ENCODE assay signal across 9 cellular contexts in the genomic region with DNA sequence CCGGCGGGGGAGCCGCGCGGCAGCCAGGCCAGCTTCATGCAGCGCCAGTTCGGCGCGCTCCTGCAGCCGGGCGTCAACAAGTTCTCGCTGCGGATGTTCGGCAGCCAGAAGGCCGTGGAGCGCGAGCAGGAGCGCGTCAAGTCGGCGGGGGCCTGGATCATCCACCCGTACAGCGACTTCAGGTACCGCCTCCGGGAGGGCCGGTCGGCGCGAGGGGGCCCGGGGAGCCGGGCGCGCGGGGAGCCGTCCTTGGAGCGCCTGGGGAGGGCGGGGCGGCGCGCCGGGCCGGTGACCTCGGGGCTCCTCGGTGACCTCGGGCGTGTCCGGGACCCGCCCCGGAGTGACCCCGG. TPM values are rescaled to one million over a fixed set of nuclear protein-coding genes. Genes with fewer than 3 reads are reported as not detected.
A peak's percentile ranks its signal among the peaks of the same experiment; 100 is the strongest.
DNase-seq lines count a peak whose midpoint lies in the region; ATAC-seq, FAIRE-seq and TF ChIP-seq lines count a peak whose summit lies in the region.
"Had no signal": no experiment of that assay in that cellular context is flagged by ENCODE, and none has a peak within 500 bp of the region (broad histone marks: within the 10 kb centered on the region; RNA-seq: fewer than 3 reads in every experiment).

No MANE protein-coding gene starts in this region.

- intact Hi-C loops in prostate gland (cut with DNase I) = no loop called here

- H3K27me3 ChIP-seq in RWPE2 (ENCODE audit: insufficient read depth, poor library complexity, severe bottlenecking) = peaks cover 29% of the 10 kb centered on the region
- H3K27me3 ChIP-seq in prostate gland (replicated peaks; ENCODE audit: insufficient read depth) = peaks cover 9% of the 10 kb centered on the region

- H3K36me3 ChIP-seq in RWPE2 (ENCODE audit: low read depth) (no peaks in the 10 kb centered on the region), prostate gland (no peaks in the 10 kb centered on the region)

- ATAC-seq in RWPE2 (ENCODE audit: low read depth) (no peak), HG03457 (IDR thresholded peaks at IDR 0.05; ENCODE audit: unreplicated experiment) (no peak)

- H3K4me1 ChIP-seq in RWPE2 (ENCODE audit: insufficient read depth, poor library complexity, severe bottlenecking) (no peaks in the 10 kb centered on the region), prostate gland (replicated peaks) (peaks cover 5% of the 10 kb centered on the region)

- H3K4me3 ChIP-seq in RWPE2 (ENCODE audit: severe bottlenecking) = peak overlapping the region; percentile 18
- peak overlapping the region; percentile 5 to 21 for H3K4me3 ChIP-seq in prostate gland

- TF ChIP-seq POLR2A in prostate gland (IDR thresholded peaks at IDR 0.05) = no peak

- DNase-seq in NCI-H2196 (lab: John Stamatoyannopoulos, UW; ENCODE audit: unreplicated experiment) = peak; percentile 23
- no peak for DNase-seq in NCI-H2196 treated with DMSO at 0.1 percent for 48 hours (lab: John Stamatoyannopoulos, UW; ENCODE audit: unreplicated experiment)
- DNase-seq in RWPE2 (ENCODE audit: low spot score) = no peak
- DNase-seq in central memory CD4-positive, alpha-beta T cell = peak; percentile 25
- DNase-seq in prostate gland (ENCODE audit: low spot score) = no peak
- no peak for DNase-seq in NAMALWA (ENCODE audit: low spot score)
- DNase-seq in D721Med (ENCODE audit: insufficient read length, low spot score) = no peak

- TF ChIP-seq CTCF in RWPE2 (IDR thresholded peaks at IDR 0.05; ENCODE audit: poor library complexity, severe bottlenecking) = no peak
- no peak for TF ChIP-seq CTCF in prostate gland (IDR thresholded peaks at IDR 0.05)
- no peak for TF ChIP-seq CTCF in D721Med (IDR thresholded peaks at IDR 0.05; ENCODE audit: insufficient read depth, missing control alignments)

- 0% methylated on average over 5 of the region's 50 CpGs for WGBS in prostate gland

- H3K9me3 ChIP-seq in RWPE2 (ENCODE audit: severe bottlenecking) (no peaks in the 10 kb centered on the region), prostate gland (no peaks in the 10 kb centered on the region)

- FAIRE-seq in D721Med (lab: Jason Lieb, UNC) = no peak

- H3K27ac ChIP-seq in RWPE2 (ENCODE audit: poor library complexity, severe bottlenecking) (no peak overlapping the region), prostate gland (no peak overlapping the region)
- H3K27ac ChIP-seq: C4-2B had no signal

RNA-seq across cellular contexts. Expression of a gene that starts 0.7 kb away (rescaled TPM):
- total RNA-seq in prostate gland = 1 to 10 TPM in 1 of 2 donors, under 1 TPM in 1; 0.14 to 8.5 TPM

RNA-seq across cellular contexts. Expression of a gene that starts 18.0 kb away (rescaled TPM):
- 1,000 to 10,000 TPM in 1 of 2 donors, 100 to 1,000 TPM in 1; 557 to 1,261 TPM for total RNA-seq in prostate gland

RNA-seq across cellular contexts. Expression of a gene that starts 43.0 kb away (rescaled TPM):
- 100 to 1,000 TPM in 1 of 2 donors, 10 to 100 TPM in 1; 34.7 to 106 TPM for total RNA-seq in prostate gland

RNA-seq across cellular contexts. Expression of a gene that starts 46.5 kb away (rescaled TPM):
- under 1 TPM in 1 of 2 donors, not detected in 1; 0.68 TPM for total RNA-seq in prostate gland

RNA-seq across cellular contexts. Expression of a gene that starts 49.3 kb away (rescaled TPM):
- total RNA-seq in prostate gland = 1 to 10 TPM in 1 of 2 donors, not detected in 1; 4.4 TPM

Comparison
In these comparisons a context has a peak if more than half of its experiments do, and no peak if none do; other contexts are left out.
1. DNase-seq: peak in NCI-H2196 (single experiment) and central memory CD4-positive, alpha-beta T cell (single experiment); none in NCI-H2196 treated with DMSO at 0.1 percent for 48 hours (single experiment), RWPE2 (single experiment), prostate gland (single experiment), NAMALWA (single experiment) and D721Med (single experiment).